Comparison of ENCODE assay signal across 1 cellular context in the genomic region with DNA sequence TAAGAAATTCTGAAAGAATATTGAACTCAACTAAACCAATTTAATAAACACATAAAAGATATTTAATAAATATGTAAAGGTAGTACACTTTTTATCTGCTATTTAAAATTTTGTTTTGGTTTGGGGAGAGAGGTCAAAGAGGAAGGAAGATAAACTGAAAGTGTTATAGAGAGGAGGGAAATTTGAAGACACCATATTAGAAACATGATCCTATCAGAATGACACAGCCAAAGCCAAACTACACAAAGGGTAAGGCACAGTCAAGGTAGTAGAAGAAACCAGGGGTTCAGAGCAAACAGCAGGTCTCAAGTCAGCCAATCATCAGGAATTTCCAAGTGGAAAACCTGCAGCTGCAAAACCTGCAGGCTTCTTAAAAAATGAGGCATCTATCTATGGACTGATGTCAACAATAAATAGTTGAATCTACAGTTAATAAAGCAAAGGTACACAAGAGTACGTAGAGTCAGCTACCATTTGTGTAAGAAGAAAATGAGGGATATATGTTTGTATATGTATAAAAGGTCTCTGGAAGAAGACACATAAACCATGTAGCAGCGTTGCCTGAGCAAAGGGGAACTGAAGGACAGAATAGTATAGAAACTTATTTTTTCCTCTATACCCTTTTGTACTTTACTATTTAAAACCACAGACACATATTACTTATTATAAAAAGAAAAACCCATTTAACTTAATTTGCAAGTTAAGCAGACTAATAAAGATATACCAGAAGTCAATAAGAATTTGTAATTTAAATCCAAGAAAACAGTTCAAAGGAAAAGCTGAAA.
TF ChIP-seq lines count a peak whose summit lies in the region.

No MANE protein-coding gene starts in this region.

TF ChIP-seq in GM12878, 131 proteins besides CTCF, POLR2A, EP300 and RAD21:
- no peak for TF ChIP-seq GATAD2B (conservative IDR thresholded peaks at IDR 0.05; ENCODE audit: low read depth)
- TF ChIP-seq, protein P1, sequence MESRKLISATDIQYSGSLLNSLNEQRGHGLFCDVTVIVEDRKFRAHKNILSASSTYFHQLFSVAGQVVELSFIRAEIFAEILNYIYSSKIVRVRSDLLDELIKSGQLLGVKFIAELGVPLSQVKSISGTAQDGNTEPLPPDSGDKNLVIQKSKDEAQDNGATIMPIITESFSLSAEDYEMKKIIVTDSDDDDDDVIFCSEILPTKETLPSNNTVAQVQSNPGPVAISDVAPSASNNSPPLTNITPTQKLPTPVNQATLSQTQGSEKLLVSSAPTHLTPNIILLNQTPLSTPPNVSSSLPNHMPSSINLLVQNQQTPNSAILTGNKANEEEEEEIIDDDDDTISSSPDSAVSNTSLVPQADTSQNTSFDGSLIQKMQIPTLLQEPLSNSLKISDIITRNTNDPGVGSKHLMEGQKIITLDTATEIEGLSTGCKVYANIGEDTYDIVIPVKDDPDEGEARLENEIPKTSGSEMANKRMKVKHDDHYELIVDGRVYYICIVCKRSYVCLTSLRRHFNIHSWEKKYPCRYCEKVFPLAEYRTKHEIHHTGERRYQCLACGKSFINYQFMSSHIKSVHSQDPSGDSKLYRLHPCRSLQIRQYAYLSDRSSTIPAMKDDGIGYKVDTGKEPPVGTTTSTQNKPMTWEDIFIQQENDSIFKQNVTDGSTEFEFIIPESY (IDR thresholded peaks at IDR 0.05): no peak
